Comparison of ENCODE assay signal across 18 cellular contexts in the genomic region with DNA sequence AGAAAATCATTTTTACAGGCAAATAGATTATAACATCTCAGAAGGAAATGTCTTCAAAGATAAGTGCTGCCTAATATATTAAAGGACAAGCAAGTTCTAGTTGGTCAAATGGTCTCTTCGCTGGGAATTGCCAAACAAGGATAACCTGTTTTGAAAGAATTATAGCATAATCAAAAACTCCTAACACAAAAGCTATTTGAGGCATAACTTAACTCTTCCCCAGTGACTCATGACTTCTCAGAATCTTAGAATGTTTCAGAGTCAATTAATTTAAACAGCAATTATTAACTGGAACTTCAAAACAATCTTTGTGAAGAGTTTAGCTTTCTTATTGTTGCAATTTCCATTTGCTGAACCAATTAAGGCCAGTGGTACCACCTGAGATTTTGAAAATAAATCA.
DNase-seq lines count a peak whose midpoint lies in the region; ATAC-seq and TF ChIP-seq lines count a peak whose summit lies in the region.
"Had no signal": no experiment of that assay in that cellular context is flagged by ENCODE, and none has a peak within 500 bp of the region (broad histone marks: within the 10 kb centered on the region; RNA-seq: fewer than 3 reads in every experiment).

No MANE protein-coding gene starts in this region.

- WGBS in esophagus squamous epithelium, 2 donors = 25 to 27% methylated on average over 1 of the region's 1 CpG

- in situ Hi-C loops in brain microvascular endothelial cell (cut with HindIII; ENCODE audit: low pct_ligation_motif_present, low sequenced_read_pairs) = no loop called here

- H3K4me1 ChIP-seq in esophagus squamous epithelium (peaks cover 0 to 86% (median 27%) of the 10 kb centered on the region in 3 donors), ascending aorta (no peaks in the 10 kb centered on the region)
- H3K4me1 ChIP-seq: SJCRH30 had no signal

- H3K4me3 ChIP-seq in esophagus squamous epithelium = no peak overlapping the region
- H3K4me3 ChIP-seq in brain microvascular endothelial cell (ENCODE audit: low read depth, low read length) = no peak overlapping the region
- no peak overlapping the region for H3K4me3 ChIP-seq in ascending aorta
- H3K4me3 ChIP-seq: SJCRH30 had no signal

- ATAC-seq in HG02884 (IDR thresholded peaks at IDR 0.05; ENCODE audit: unreplicated experiment) = no peak
- ATAC-seq: stimulated activated naive CD8-positive, alpha-beta T cell treated with anti-CD3 and anti-CD28 coated beads, Interleukin-15, amount 100 ng/mL, for 72 hours had no signal

- H3K27ac ChIP-seq in esophagus squamous epithelium (peak overlapping the region; percentile 57 to 76 (median 64)), brain microvascular endothelial cell (no peak overlapping the region), ascending aorta (no peak overlapping the region)
- H3K27ac ChIP-seq: SJCRH30 had no signal

- H3K27me3 ChIP-seq in esophagus squamous epithelium (no peaks in the 10 kb centered on the region), brain microvascular endothelial cell (replicated peaks) (no peaks in the 10 kb centered on the region), ascending aorta (no peaks in the 10 kb centered on the region)
- H3K27me3 ChIP-seq: SJCRH30 had no signal

- DNase-seq in AG20443 (ENCODE audit: low spot score) = peak; percentile 34
- peak; percentile 38 for DNase-seq in M059J (ENCODE audit: low read depth)
- DNase-seq in esophagus squamous epithelium (lab: John Stamatoyannopoulos, UW) = no peak
- DNase-seq in non-pigmented ciliary epithelial cell (ENCODE audit: low read depth) = peak; percentile 15
- no peak for DNase-seq in brain microvascular endothelial cell
- DNase-seq in ascending aorta (ENCODE audit: low spot score in 2 of 2) = no peak
- DNase-seq in ecto neural progenitor cell (ENCODE audit: low spot score) = no peak
- DNase-seq: activated CD4-positive, alpha-beta T cell treated with anti-CD3 and anti-CD28 coated beads for 48 hours; activated naive CD4-positive, alpha-beta T cell treated with Interleukin-2 at 50 U/mL for 16 hours; AML-193; H7; NCI-H187 treated with DMSO at 0.1 percent for 48 hours; NCI-H510A; SJCRH30; stimulated activated CD4-positive, alpha-beta T cell treated with anti-CD3 and anti-CD28 coated beads, Interleukin-15, amount 100 ng/mL, for 24 hours; stimulated activated naive CD8-positive, alpha-beta T cell treated with anti-CD3 and anti-CD28 coated beads, Interleukin-15, amount 100 ng/mL, for 72 hours; T1000 had no signal

- intact Hi-C loops in esophagus squamous epithelium (cut with DNase I) = no loop called here
- intact Hi-C loops in ascending aorta (cut with DNase I) = no loop called here

- TF ChIP-seq CTCF in esophagus squamous epithelium (IDR thresholded peaks at IDR 0.05) (no peak), brain microvascular endothelial cell (IDR thresholded peaks at IDR 0.05; ENCODE audit: low read depth, low read length, missing control alignments) (no peak), ascending aorta (IDR thresholded peaks at IDR 0.05) (no peak)

- H3K36me3 ChIP-seq in esophagus squamous epithelium (no peaks in the 10 kb centered on the region), brain microvascular endothelial cell (replicated peaks) (no peaks in the 10 kb centered on the region), ascending aorta (no peaks in the 10 kb centered on the region)
- H3K36me3 ChIP-seq: SJCRH30 had no signal

- TF ChIP-seq POLR2A in esophagus squamous epithelium (IDR thresholded peaks at IDR 0.05) = no peak

- H3K9me3 ChIP-seq in esophagus squamous epithelium = no peaks in the 10 kb centered on the region
- no peaks in the 10 kb centered on the region for H3K9me3 ChIP-seq in ascending aorta
- H3K9me3 ChIP-seq: SJCRH30 had no signal

Comparison
In these comparisons a context has a peak if more than half of its experiments do, and no peak if none do; other contexts are left out.
1. DNase-seq: peak in AG20443 (single experiment), M059J (single experiment) and non-pigmented ciliary epithelial cell (single experiment); none in esophagus squamous epithelium (single experiment), brain microvascular endothelial cell (single experiment), ascending aorta (0 of 2) and ecto neural progenitor cell (single experiment).
2. H3K27ac ChIP-seq: peak in esophagus squamous epithelium (4 of 4); none in brain microvascular endothelial cell (single experiment) and ascending aorta (0 of 2).